In genomic region chr3:63513801-63514200, GRCh38 we compare ENCODE assay signal across 25 cellular contexts.
"Had no signal": no experiment of that assay in that cellular context is flagged by ENCODE, and none has a peak within 500 bp of the region (broad histone marks: within the 10 kb centered on the region; RNA-seq: fewer than 3 reads in every experiment).

No MANE protein-coding gene starts in this region.

- DNase-seq: activated effector memory CD4-positive, alpha-beta T cell treated with anti-CD3 and anti-CD28 coated beads, Interleukin-2, amount 50 U/mL, for 16 hours; activated effector memory CD4-positive, alpha-beta T cell treated with Interleukin-2 at 50 U/mL for 16 hours; activated gamma-delta T cell; activated gamma-delta T cell treated with Interleukin-2 at 50 U/mL for 16 hours; activated naive CD4-positive, alpha-beta T cell; activated naive CD4-positive, alpha-beta T cell treated with anti-CD3 and anti-CD28 coated beads for 36 hours; activated naive CD4-positive, alpha-beta T cell treated with anti-CD3 and anti-CD28 coated beads, Interleukin-2, amount 10 ng/mL, durations not matched to agents 7 days and 5 days; activated naive CD4-positive, alpha-beta T cell treated with anti-CD3 and anti-CD28 coated beads, Interleukin-2, amount 50 U/mL, for 16 hours; activated naive CD4-positive, alpha-beta T cell treated with Interleukin-2 at 50 U/mL for 16 hours; activated naive CD8-positive, alpha-beta T cell treated with anti-CD3 and anti-CD28 coated beads for 36 hours; activated naive CD8-positive, alpha-beta T cell treated with anti-CD3 and anti-CD28 coated beads, Interleukin-2, amount 10 ng/mL, durations not matched to agents 7 days and 5 days; activated naive CD8-positive, alpha-beta T cell treated with anti-CD3 and anti-CD28 coated beads, Interleukin-2, amount 50 U/mL, for 24 hours; activated T-cell treated with anti-CD3 and anti-CD28 coated beads, Interleukin-2, amount 50 U/mL, for 24 hours; activated T-cell treated with anti-CD3 and anti-CD28 coated beads, Interleukin-2, amount 50 U/mL, for 4 hours; activated T-cell treated with anti-CD3 and anti-CD28 coated beads, Interleukin-2, amount 50 U/mL, for 48 hours; activated T-cell treated with anti-CD3 and anti-CD28 coated beads, Interleukin-2, amount 50 U/mL, for 72 hours; adrenal gland; amniotic stem cell; amygdala; anterior cingulate cortex; aorta; body of pancreas; brain microvascular endothelial cell; central memory CD4-positive, alpha-beta T cell; cerebellar nuclear complex had no signal
